1 cellular context compared by ENCODE assay signal in the genomic region with DNA sequence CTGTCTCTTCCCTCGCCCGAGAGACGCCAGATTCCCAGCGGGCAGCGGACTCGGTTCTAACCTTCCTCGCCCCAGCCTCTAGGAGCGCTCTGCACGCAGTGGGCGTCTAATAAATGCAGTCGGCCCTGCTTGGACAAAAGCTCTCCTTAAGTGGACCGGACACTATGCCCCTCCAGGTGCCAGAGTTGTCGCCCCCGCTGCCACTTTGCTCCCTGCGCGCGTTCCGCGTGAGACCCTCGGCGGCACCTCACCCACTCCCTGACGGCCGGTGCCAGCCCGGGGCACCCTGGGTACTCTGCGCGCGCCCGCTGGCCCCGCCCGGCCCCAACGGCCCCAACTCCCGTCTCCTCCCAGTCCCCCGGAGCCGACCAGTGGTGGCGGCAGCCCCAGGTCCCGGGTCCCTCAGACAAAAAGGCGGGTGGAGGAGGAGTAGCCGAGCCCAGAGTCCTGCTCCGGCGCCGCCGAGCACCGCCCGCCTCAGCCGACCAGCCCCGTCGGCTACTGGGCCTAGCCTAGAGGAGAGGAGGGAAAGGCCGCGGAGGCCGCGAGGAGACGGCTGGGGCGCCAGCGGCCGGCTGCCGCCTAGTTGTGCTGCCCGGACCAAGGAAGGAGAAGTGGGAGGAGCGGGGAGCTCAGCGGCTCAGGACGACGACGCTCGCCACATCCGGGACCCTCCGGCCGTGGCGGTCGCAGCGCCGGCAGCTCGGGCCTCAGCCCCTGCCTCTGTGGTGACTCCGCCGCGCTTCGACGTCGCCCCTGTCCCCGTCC.
TF ChIP-seq lines count a peak whose summit lies in the region.

No MANE protein-coding gene starts in this region.

TF ChIP-seq in IMR-90, 13 proteins besides CTCF, POLR2A, EP300 and RAD21 (continued from another document):
- TF ChIP-seq, protein P1, sequence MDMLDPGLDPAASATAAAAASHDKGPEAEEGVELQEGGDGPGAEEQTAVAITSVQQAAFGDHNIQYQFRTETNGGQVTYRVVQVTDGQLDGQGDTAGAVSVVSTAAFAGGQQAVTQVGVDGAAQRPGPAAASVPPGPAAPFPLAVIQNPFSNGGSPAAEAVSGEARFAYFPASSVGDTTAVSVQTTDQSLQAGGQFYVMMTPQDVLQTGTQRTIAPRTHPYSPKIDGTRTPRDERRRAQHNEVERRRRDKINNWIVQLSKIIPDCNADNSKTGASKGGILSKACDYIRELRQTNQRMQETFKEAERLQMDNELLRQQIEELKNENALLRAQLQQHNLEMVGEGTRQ (IDR thresholded peaks at IDR 0.05; ENCODE audit: low read depth, low read length), result no peak
- TF ChIP-seq CEBPB (IDR thresholded peaks at IDR 0.05; ENCODE audit: low read depth, low read length), result no peak
